8 cellular contexts compared by ENCODE assay signal in genomic region chr5:31186672-31187267, GRCh38. TPM values are rescaled to one million over a fixed set of nuclear protein-coding genes. Genes with fewer than 3 reads are reported as not detected.
DNase-seq lines count a peak whose midpoint lies in the region; ATAC-seq and TF ChIP-seq lines count a peak whose summit lies in the region.

No MANE protein-coding gene starts in this region.

- H4K8ac ChIP-seq in H9 (replicated peaks; ENCODE audit: insufficient read length, low read depth, low read length) = no peak overlapping the region

- H3K4me2 ChIP-seq in H9 (ENCODE audit: insufficient read depth, insufficient read length, low read length) (no peak overlapping the region), neural cell (ENCODE audit: low read length) (no peak overlapping the region)

- TF ChIP-seq RAD21 in neural cell (conservative IDR thresholded peaks at IDR 0.05) = peak; percentile 62

- H3K23ac ChIP-seq in H9 (ENCODE audit: insufficient read length, low read depth, low read length) = no peak overlapping the region

- no peak overlapping the region for H3K27ac ChIP-seq in CD8-positive, alpha-beta T cell (ENCODE audit: low read depth, low read length)
- no peak overlapping the region for H3K27ac ChIP-seq in H9 (ENCODE audit: insufficient read length, low read depth, low read length)
- H3K27ac ChIP-seq in neural cell (ENCODE audit: low read length) = no peak overlapping the region

- H4K20me1 ChIP-seq in H9 (ENCODE audit: control insufficient read depth, insufficient read depth, insufficient read length) (no peaks in the 10 kb centered on the region), neural cell (ENCODE audit: insufficient read depth) (no peaks in the 10 kb centered on the region)

- H3K18ac ChIP-seq in H9 (ENCODE audit: insufficient read length, low read depth, low read length) = no peak overlapping the region

- no peak overlapping the region for H4K91ac ChIP-seq in H9 (ENCODE audit: insufficient read length, low read depth, low read length)

- H3K4ac ChIP-seq in H9 (ENCODE audit: low read depth, low read length) = no peak overlapping the region

- no peak overlapping the region for H2AFZ ChIP-seq in H9 (ENCODE audit: low read length)
- no peak overlapping the region for H2AFZ ChIP-seq in neural cell (ENCODE audit: low read depth, low read length)

- DNase-seq in CD8-positive, alpha-beta T cell = no peak
- no peak for DNase-seq in H9
- peak; percentile 83 for DNase-seq in NCI-H510A treated with DMSO at 0.1 percent for 48 hours (lab: John Stamatoyannopoulos, UW)
- no peak for DNase-seq in chondrocyte (ENCODE audit: low spot score)
- DNase-seq in occipital lobe (lab: John Stamatoyannopoulos, UW) = no peak

- no peak overlapping the region for H3K27ac Mint-ChIP-seq in CD8-positive, alpha-beta T cell
- no peak overlapping the region for H3K27ac Mint-ChIP-seq in H9
- H3K27ac Mint-ChIP-seq in chondrocyte (ENCODE audit: unreplicated experiment) = no peak overlapping the region

- no peak overlapping the region for H3K14ac ChIP-seq in H9 (ENCODE audit: insufficient read depth, low read length)

- no peak overlapping the region for H2BK5ac ChIP-seq in H9 (ENCODE audit: insufficient read length, low read length)

- no peak overlapping the region for H3K4me3 ChIP-seq in CD8-positive, alpha-beta T cell (ENCODE audit: low read depth, low read length)
- H3K4me3 ChIP-seq in neural cell (ENCODE audit: low read length) = no peak overlapping the region

- CTCF ChIA-PET in CD8-positive, alpha-beta T cell (lab: Charles Lee) = interaction anchor here (1.1 to 1.7 kb wide), 2 partner anchors 14 to 18 kb away, joined by 4 to 5 read pairs; no protein-coding TSS in a partner anchor

- no CpG with 5 or more reads among the region's 5 CpGs for WGBS in H9 (ENCODE audit: extremely low coverage, insufficient read length, low lambda C conversion rate)

- no peak for ATAC-seq in CD8-positive, alpha-beta T cell
- ATAC-seq in GM21515 (IDR thresholded peaks at IDR 0.05; ENCODE audit: unreplicated experiment) = no peak
- ATAC-seq in GM21360 (IDR thresholded peaks at IDR 0.05; ENCODE audit: unreplicated experiment) = no peak

- no peaks in the 10 kb centered on the region for H3K4me1 ChIP-seq in CD8-positive, alpha-beta T cell (ENCODE audit: insufficient read depth, low read length)
- no peaks in the 10 kb centered on the region for H3K4me1 ChIP-seq in H9 (ENCODE audit: insufficient read depth, low read length)

- H3K4me1 Mint-ChIP-seq in CD8-positive, alpha-beta T cell (ENCODE audit: low read depth) = no peaks in the 10 kb centered on the region
- H3K4me1 Mint-ChIP-seq in H9 (peaks cover 2 to 4% of the 10 kb centered on the region in 2 experiments; a peak in 3 of 4 replicates), chondrocyte (ENCODE audit: low read depth) (no peaks in the 10 kb centered on the region)

- no peaks in the 10 kb centered on the region for H3K23me2 ChIP-seq in H9 (ENCODE audit: insufficient read length, low read depth, low read length, poor library complexity, severe bottlenecking)

- H2BK20ac ChIP-seq in H9 (ENCODE audit: low read depth, low read length, poor library complexity, severe bottlenecking) = no peak overlapping the region

- no peaks in the 10 kb centered on the region for H3F3A ChIP-seq in neural cell (ENCODE audit: insufficient read depth, low read length, poor library complexity, severe bottlenecking)

- no peak overlapping the region for H4K5ac ChIP-seq in H9 (ENCODE audit: insufficient read length, low read depth, low read length)

- no peak overlapping the region for H3K4me3 Mint-ChIP-seq in CD8-positive, alpha-beta T cell
- H3K4me3 Mint-ChIP-seq in H9 (no peak overlapping the region), chondrocyte (ENCODE audit: unreplicated experiment) (no peak overlapping the region)

- no peak for TF ChIP-seq EP300 in neural cell (conservative IDR thresholded peaks at IDR 0.05; ENCODE audit: poor library complexity, severe bottlenecking)

- H3K9me3 ChIP-seq in CD8-positive, alpha-beta T cell (ENCODE audit: low read length) = no peaks in the 10 kb centered on the region
- H3K9me3 ChIP-seq in H9 (ENCODE audit: control insufficient read depth, low read depth, low read length) (no peaks in the 10 kb centered on the region), neural cell (ENCODE audit: low read length) (no peaks in the 10 kb centered on the region)

- H3K79me1 ChIP-seq in H9 (ENCODE audit: insufficient read depth, low read depth, low read length, poor library complexity, severe bottlenecking) = no peaks in the 10 kb centered on the region

- intact Hi-C loops in CD8-positive, alpha-beta T cell (cut with DNase I, micrococcal nuclease) = no loop called here

- H3K9me2 ChIP-seq in neural cell (ENCODE audit: insufficient read depth, low read length) = no peaks in the 10 kb centered on the region

- no peaks in the 10 kb centered on the region for H3K36me3 Mint-ChIP-seq in CD8-positive, alpha-beta T cell
- H3K36me3 Mint-ChIP-seq in H9 (ENCODE audit: insufficient read depth in 1 of 3, low read depth in 3 of 3) = no peaks in the 10 kb centered on the region
- H3K36me3 Mint-ChIP-seq in chondrocyte (ENCODE audit: low read depth) = no peaks in the 10 kb centered on the region

- H2AK5ac ChIP-seq in H9 (ENCODE audit: insufficient read length, low read length) = no peak overlapping the region

- H3K27me3 Mint-ChIP-seq in CD8-positive, alpha-beta T cell (ENCODE audit: low read depth) = peaks cover under 1% of the 10 kb centered on the region
- peaks cover 3% of the 10 kb centered on the region; the same call in 1 of the 2 replicates for H3K27me3 Mint-ChIP-seq in H9 (ENCODE audit: low read depth)
- H3K27me3 Mint-ChIP-seq in chondrocyte (ENCODE audit: low read depth) = no peaks in the 10 kb centered on the region

- H2BK120ac ChIP-seq in H9 (ENCODE audit: low read depth, low read length, poor library complexity, severe bottlenecking) = no peak overlapping the region

- POLR2A ChIA-PET in CD8-positive, alpha-beta T cell (lab: Charles Lee) = interaction anchor here (0.6 kb wide), 1 partner anchor 61 kb away, joined by 5 read pairs; no protein-coding TSS in a partner anchor

- no peak overlapping the region for H3T11ph ChIP-seq in H9 (ENCODE audit: low read length)

- no peaks in the 10 kb centered on the region for H3K27me3 ChIP-seq in CD8-positive, alpha-beta T cell (ENCODE audit: insufficient read depth, low read length)
- no peaks in the 10 kb centered on the region for H3K27me3 ChIP-seq in H9 (ENCODE audit: insufficient read depth, low read length)
- no peaks in the 10 kb centered on the region for H3K27me3 ChIP-seq in neural cell (ENCODE audit: insufficient read depth, low read depth, low read length)

- H2BK15ac ChIP-seq in H9 (ENCODE audit: low read depth, low read length) = no peak overlapping the region

- H2BK12ac ChIP-seq in H9 (ENCODE audit: insufficient read length, low read depth, low read length) = no peak overlapping the region

- H3K56ac ChIP-seq in H9 (ENCODE audit: insufficient read length, low read depth, low read length) = no peak overlapping the region

- H3K9me3 Mint-ChIP-seq in CD8-positive, alpha-beta T cell = no peaks in the 10 kb centered on the region
- H3K9me3 Mint-ChIP-seq in H9 (no peaks in the 10 kb centered on the region), chondrocyte (ENCODE audit: low read depth) (no peaks in the 10 kb centered on the region)

- H3K36me3 ChIP-seq in CD8-positive, alpha-beta T cell (ENCODE audit: insufficient read depth, low read length) = no peaks in the 10 kb centered on the region
- H3K36me3 ChIP-seq in neural cell (ENCODE audit: insufficient read depth, low read length) = no peaks in the 10 kb centered on the region

- H3K9ac ChIP-seq in H9 (ENCODE audit: extremely low read depth, insufficient read length, low read length) (no peak overlapping the region), neural cell (ENCODE audit: low read length) (no peak overlapping the region)

- peak; percentile 74 for TF ChIP-seq CTCF in CD8-positive, alpha-beta T cell (IDR thresholded peaks at IDR 0.05)
- TF ChIP-seq CTCF in H9 (conservative IDR thresholded peaks at IDR 0.05) (peak; percentile 85), chondrocyte (IDR thresholded peaks at IDR 0.05) (peak; percentile 93), neural cell (IDR thresholded peaks at IDR 0.05; ENCODE audit: poor library complexity, severe bottlenecking) (peak; percentile 69)

- H3K79me2 ChIP-seq in H9 (ENCODE audit: insufficient read depth, low read length) (no peaks in the 10 kb centered on the region), neural cell (replicated peaks; ENCODE audit: insufficient read depth, low read length) (no peaks in the 10 kb centered on the region)

TF ChIP-seq in neural cell, 6 proteins besides CTCF, POLR2A, EP300 and RAD21:
- TF ChIP-seq SMC3 (conservative IDR thresholded peaks at IDR 0.05; ENCODE audit: poor library complexity) (peak; percentile 64), EZH2 (IDR thresholded peaks at IDR 0.05; ENCODE audit: borderline replicate concordance, insufficient read depth, low read length, poor library complexity, severe bottlenecking) (no peak)

RNA-seq across cellular contexts. Expression of gene CDH6, which starts 6.7 kb away (rescaled TPM):
- total RNA-seq in CD8-positive, alpha-beta T cell = not detected
- 10.8 and 11.7 TPM in 2 replicates for total RNA-seq in H9 (2021)
- 50.7 to 104 TPM (median 55.5 TPM) in 3 replicates for total RNA-seq in chondrocyte
- polyA plus RNA-seq in neural cell = 2.1 and 2.3 TPM in 2 replicates
- 10.0 and 11.0 TPM in 2 replicates for polyA minus RNA-seq in neural cell
- total RNA-seq in occipital lobe = 21.5 TPM

Comparison
In these comparisons a context has a peak if more than half of its experiments do, and no peak if none do; other contexts are left out.
1. RNA of gene CDH6, which starts 6.7 kb away (total RNA-seq): 50.7 to 104 TPM in chondrocyte, 21.5 TPM in occipital lobe (single experiment) and 10.8 to 11.7 TPM in H9; not detected in CD8-positive, alpha-beta T cell; every median in the first group is over 10 times any median in the second.
2. Peak in every context shown above with its lines, with median percentiles within 50 percentile points of each other: CTCF ChIP-seq.